ENCODE assay signal across 28 cellular contexts in the genomic region with DNA sequence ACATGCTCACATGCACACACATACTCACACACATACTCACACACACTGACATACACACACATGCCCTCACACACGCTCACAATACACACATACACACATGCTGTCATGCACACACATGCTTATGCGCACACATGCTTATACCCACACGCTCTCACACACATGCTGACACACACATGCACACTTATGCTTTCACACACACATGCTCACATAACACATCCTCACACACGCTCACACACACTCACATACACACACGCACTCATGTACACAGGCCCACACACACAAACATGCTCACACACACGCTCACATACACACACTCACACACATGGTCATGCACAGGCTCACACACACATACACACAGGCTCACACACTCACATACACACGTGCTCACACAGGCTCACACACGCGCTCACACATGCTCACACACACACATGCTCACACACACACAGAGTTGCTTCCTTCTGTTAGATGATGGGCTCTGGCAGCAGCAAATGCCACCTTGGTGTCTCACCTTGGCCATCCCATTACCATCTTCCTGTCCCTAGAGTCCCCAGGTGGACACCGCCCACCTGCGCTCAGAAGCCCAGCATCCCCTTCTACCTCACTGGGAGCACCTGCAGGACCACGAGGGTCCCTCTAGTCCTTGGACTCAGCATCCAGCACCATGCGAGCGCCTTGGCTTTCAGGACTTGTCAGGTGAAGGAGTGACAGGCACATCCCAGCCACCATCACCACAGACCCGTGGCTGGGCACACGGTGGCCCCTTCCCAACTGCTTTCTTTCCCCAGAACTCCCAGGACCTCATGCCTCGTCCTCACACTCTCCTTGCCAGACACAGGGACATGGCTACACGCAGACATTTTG.
"Had no signal": no experiment of that assay in that cellular context is flagged by ENCODE, and none has a peak within 500 bp of the region (broad histone marks: within the 10 kb centered on the region; RNA-seq: fewer than 3 reads in every experiment).

No MANE protein-coding gene starts in this region.

- H3K4me3 ChIP-seq: dorsolateral prefrontal cortex, esophagus squamous epithelium, gastroesophageal sphincter, left ventricle myocardium inferior, lower lobe of right lung, neural progenitor cell, pancreas, prostate gland, spleen, tibial nerve had no signal

- H2AFZ ChIP-seq: neural progenitor cell had no signal

- H3K9me3 ChIP-seq: esophagus squamous epithelium, gastroesophageal sphincter, lower lobe of right lung, pancreas, prostate gland had no signal

- H3K4me1 Mint-ChIP-seq: immature natural killer cell, memory B cell had no signal

- FAIRE-seq: kidney, pancreas had no signal

- H3K27ac ChIP-seq: dorsolateral prefrontal cortex, esophagus squamous epithelium, gastroesophageal sphincter, left ventricle myocardium inferior, lower lobe of right lung, neural progenitor cell, pancreas, prostate gland, spleen, tibial nerve had no signal

- DNase-seq: cortex of kidney; dorsolateral prefrontal cortex; effector memory CD4-positive, alpha-beta T cell; esophagus squamous epithelium; foreskin fibroblast; glutamatergic neuron; immature natural killer cell; kidney; left cardiac atrium; left ventricle myocardium inferior; lower lobe of right lung; occipital lobe; pancreas; retina; spleen; stimulated activated CD4-positive, alpha-beta T cell treated with anti-CD3 and anti-CD28 coated beads, Interleukin-15, amount 100 ng/mL, for 24 hours; stimulated activated CD4-positive, alpha-beta T cell treated with anti-CD3 and anti-CD28 coated beads, Interleukin-1b, Interleukin-23, amount 100 ng/mL, for 48 hours; stimulated activated CD4-positive, alpha-beta T cell treated with anti-CD3 and anti-CD28 coated beads, Interleukin-4, amount 100 ng/mL, for 24 hours had no signal

- H3K4me3 Mint-ChIP-seq: immature natural killer cell; memory B cell; mesothelial cell of epicardium; natural killer cell treated with Interleukin-12 subunit alpha and Interleukin-12 subunit beta and Interleukin-15 and Interleukin-18, amount 100 ng/mL, for 72 hours; neural progenitor cell; stimulated activated memory B cell treated with anti-CD40 and anti-IgM and Interleukin-4, amounts not matched to agents 10 μg/mL and 1 μg/mL and 100 μg/mL, for 72 hours; stimulated activated naive CD8-positive, alpha-beta T cell treated with anti-CD3 and anti-CD28 coated beads, Interleukin-15, Interleukin-2, amounts not matched to agents 100 ng/mL and 50 ng/mL, for 24 hours had no signal

- H3K27me3 Mint-ChIP-seq: memory B cell; natural killer cell treated with Interleukin-12 subunit alpha and Interleukin-12 subunit beta and Interleukin-15 and Interleukin-18, amount 100 ng/mL, for 72 hours; stimulated activated naive CD8-positive, alpha-beta T cell treated with anti-CD3 and anti-CD28 coated beads, Interleukin-15, Interleukin-2, amounts not matched to agents 100 ng/mL and 50 ng/mL, for 24 hours had no signal

- H3K9me3 Mint-ChIP-seq: immature natural killer cell; memory B cell; mesothelial cell of epicardium; natural killer cell treated with Interleukin-12 subunit alpha and Interleukin-12 subunit beta and Interleukin-15 and Interleukin-18, amount 100 ng/mL, for 72 hours; stimulated activated memory B cell treated with anti-CD40 and anti-IgM and Interleukin-4, amounts not matched to agents 10 μg/mL and 1 μg/mL and 100 μg/mL, for 72 hours; stimulated activated naive CD8-positive, alpha-beta T cell treated with anti-CD3 and anti-CD28 coated beads, Interleukin-15, Interleukin-2, amounts not matched to agents 100 ng/mL and 50 ng/mL, for 24 hours had no signal

- H3K9ac ChIP-seq: neural progenitor cell had no signal

- H3K36me3 Mint-ChIP-seq: immature natural killer cell; memory B cell; mesothelial cell of epicardium; natural killer cell treated with Interleukin-12 subunit alpha and Interleukin-12 subunit beta and Interleukin-15 and Interleukin-18, amount 100 ng/mL, for 72 hours; neural progenitor cell; stimulated activated memory B cell treated with anti-CD40 and anti-IgM and Interleukin-4, amounts not matched to agents 10 μg/mL and 1 μg/mL and 100 μg/mL, for 72 hours had no signal

- ATAC-seq: gastroesophageal sphincter; left cardiac atrium; lower lobe of right lung; natural killer cell treated with Interleukin-12 subunit alpha and Interleukin-12 subunit beta and Interleukin-15 and Interleukin-18, amount 100 ng/mL, for 72 hours; pancreas; sciatic nerve; stimulated activated memory B cell treated with anti-CD40 and anti-IgM and Interleukin-4, amounts not matched to agents 10 μg/mL and 1 μg/mL and 100 μg/mL, for 72 hours had no signal

- H3K36me3 ChIP-seq: esophagus squamous epithelium, gastroesophageal sphincter, left ventricle myocardium inferior, lower lobe of right lung, neural progenitor cell, pancreas, prostate gland, spleen, tibial nerve had no signal

- H3K4me1 ChIP-seq: esophagus squamous epithelium, gastroesophageal sphincter, left ventricle myocardium inferior, lower lobe of right lung, pancreas, prostate gland, tibial nerve had no signal

- H3K4me2 ChIP-seq: neural progenitor cell had no signal

- H3K27me3 ChIP-seq: esophagus squamous epithelium, gastroesophageal sphincter, neural progenitor cell, pancreas, spleen, tibial nerve had no signal

- H3K27ac Mint-ChIP-seq: immature natural killer cell; memory B cell; mesothelial cell of epicardium; natural killer cell treated with Interleukin-12 subunit alpha and Interleukin-12 subunit beta and Interleukin-15 and Interleukin-18, amount 100 ng/mL, for 72 hours; neural progenitor cell; stimulated activated memory B cell treated with anti-CD40 and anti-IgM and Interleukin-4, amounts not matched to agents 10 μg/mL and 1 μg/mL and 100 μg/mL, for 72 hours; stimulated activated naive CD8-positive, alpha-beta T cell treated with anti-CD3 and anti-CD28 coated beads, Interleukin-15, Interleukin-2, amounts not matched to agents 100 ng/mL and 50 ng/mL, for 24 hours had no signal
